Comparison of ENCODE assay signal across 8 cellular contexts in the genomic region with DNA sequence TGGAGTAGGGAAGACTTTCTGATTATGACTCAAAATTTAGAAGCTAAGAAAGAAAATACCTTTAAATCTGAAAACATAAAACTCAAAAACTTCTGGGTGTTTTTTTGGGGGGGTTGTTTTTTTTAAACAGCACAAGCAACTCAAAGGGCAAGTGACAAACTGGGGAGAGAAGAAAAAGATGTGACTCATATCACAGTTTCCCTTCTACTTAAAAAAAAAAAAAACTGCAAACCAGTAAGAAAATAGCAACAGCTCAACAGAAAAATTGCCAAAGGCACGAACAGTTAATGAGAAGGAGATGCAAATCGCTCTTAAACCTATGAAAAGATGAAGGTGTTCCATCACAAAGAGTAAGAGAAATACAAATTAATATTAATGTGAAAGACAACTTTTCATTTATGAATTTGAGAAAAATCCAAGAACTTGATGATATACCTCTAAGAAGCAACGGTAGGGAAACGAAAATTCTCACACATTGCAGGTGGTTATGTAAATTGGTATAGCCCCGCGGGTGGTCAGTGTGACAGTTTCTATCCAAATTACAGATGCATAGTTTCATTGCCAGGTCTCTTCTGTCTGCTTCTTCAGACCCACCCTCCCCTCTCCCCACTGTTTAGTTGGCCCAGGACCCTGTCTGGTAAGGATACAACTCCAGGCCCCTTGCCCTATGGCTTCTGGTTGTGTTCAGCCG. TPM values are rescaled to one million over a fixed set of nuclear protein-coding genes. Genes with fewer than 3 reads are reported as not detected.
DNase-seq lines count a peak whose midpoint lies in the region; ATAC-seq and TF ChIP-seq lines count a peak whose summit lies in the region.

No MANE protein-coding gene starts in this region.

- H3K9me3 ChIP-seq in CD4-positive, alpha-beta memory T cell (ENCODE audit: control insufficient read depth in 1 of 2, low read length in 2 of 2) = no peaks in the 10 kb centered on the region
- H3K9me3 ChIP-seq in esophagus muscularis mucosa = no peaks in the 10 kb centered on the region

- peak overlapping the region; percentile 60 for H3K27ac ChIP-seq in CD4-positive, alpha-beta memory T cell (ENCODE audit: low read depth, low read length)
- no peak overlapping the region for H3K27ac ChIP-seq in esophagus muscularis mucosa (replicated peaks in 1 of 4)

- H3K4me3 ChIP-seq in CD4-positive, alpha-beta memory T cell (ENCODE audit: low read length in 2 of 2) = peak overlapping the region in 1 of 2 donors; percentile 40
- no peak overlapping the region for H3K4me3 ChIP-seq in esophagus muscularis mucosa

- H3K27me3 ChIP-seq in CD4-positive, alpha-beta memory T cell (ENCODE audit: insufficient read depth, low read length) = no peaks in the 10 kb centered on the region
- no peaks in the 10 kb centered on the region for H3K27me3 ChIP-seq in esophagus muscularis mucosa

- H3K4me1 ChIP-seq in CD4-positive, alpha-beta memory T cell (ENCODE audit: insufficient read depth, low read length) = peaks cover 93% of the 10 kb centered on the region
- peaks cover 3 to 20% (median 15%) of the 10 kb centered on the region in 4 donors for H3K4me1 ChIP-seq in esophagus muscularis mucosa

- intact Hi-C loops in CD4-positive, alpha-beta memory T cell (cut with micrococcal nuclease) = loop anchor here (1.0 to 2.0 kb wide), 2 partner anchors 8 to 40 kb away; no protein-coding TSS in a partner anchor
- intact Hi-C loops in activated CD4-positive, alpha-beta memory T cell treated with anti-CD3 and anti-CD28 coated beads for 36 hours (cut with micrococcal nuclease) = loop anchor here (1.0 to 2.0 kb wide), 3 partner anchors 18 to 34 kb away; no protein-coding TSS in a partner anchor
- intact Hi-C loops in esophagus muscularis mucosa (cut with DNase I) = no loop called here

- 73% methylated on average over 7 of the region's 7 CpGs for WGBS in esophagus muscularis mucosa

- POLR2A ChIA-PET in CD4-positive, alpha-beta memory T cell (lab: Charles Lee; ENCODE audit: partially characterized antibody) = interaction anchor here (0.6 to 2.3 kb wide), 20 partner anchors 9 to 627 kb away, joined by 3 to 14 read pairs (median 4); partner anchors contain the start of genes CFAP298, IFNAR1, IL10RB and TMEM50B
- POLR2A ChIA-PET in activated CD4-positive, alpha-beta memory T cell treated with anti-CD3 and anti-CD28 coated beads for 36 hours (lab: Charles Lee) = interaction anchor here (0.6 to 2.2 kb wide), 5 partner anchors 11 to 347 kb away, joined by 3 to 10 read pairs (median 4); partner anchors contain the start of gene IFNAR1

- in situ Hi-C loops in G401 (cut with HindIII; ENCODE audit: low sequenced_read_pairs) = no loop called here
- in situ Hi-C loops in KBM-7 (cut with MboI; ENCODE audit: low pct_unique_long_range_greater_than_20kb, low sequenced_read_pairs) = no loop called here

- no peak for TF ChIP-seq EP300 in esophagus muscularis mucosa (IDR thresholded peaks at IDR 0.05)

- no peak for TF ChIP-seq CTCF in esophagus muscularis mucosa (IDR thresholded peaks at IDR 0.05)

- CTCF ChIA-PET in CD4-positive, alpha-beta memory T cell (lab: Charles Lee; ENCODE audit: partially characterized antibody) = interaction anchor here (0.7 to 4.6 kb wide), 8 partner anchors 21 to 123 kb away, joined by 3 to 25 read pairs (median 3); partner anchors contain the start of gene IL10RB
- CTCF ChIA-PET in activated CD4-positive, alpha-beta memory T cell treated with anti-CD3 and anti-CD28 coated beads for 36 hours (lab: Charles Lee) = interaction anchor here (0.6 to 1.5 kb wide), 5 partner anchors 11 to 123 kb away, joined by 3 to 4 read pairs (median 3); no protein-coding TSS in a partner anchor

- peaks cover 66 to 92% (median 78%) of the 10 kb centered on the region in 4 donors for H3K4me1 Mint-ChIP-seq in CD4-positive, alpha-beta memory T cell
- peaks cover 81% of the 10 kb centered on the region for H3K4me1 Mint-ChIP-seq in activated CD4-positive, alpha-beta memory T cell treated with anti-CD3 and anti-CD28 coated beads for 36 hours (ENCODE audit: low read depth)

- H3K27ac Mint-ChIP-seq in CD4-positive, alpha-beta memory T cell = peak overlapping the region; percentile 65 to 94 (median 88)
- peak overlapping the region; percentile 83 for H3K27ac Mint-ChIP-seq in activated CD4-positive, alpha-beta memory T cell treated with anti-CD3 and anti-CD28 coated beads for 36 hours

- TF ChIP-seq POLR2A in esophagus muscularis mucosa (IDR thresholded peaks at IDR 0.05; ENCODE audit: low read depth) = no peak

- H3K9me3 Mint-ChIP-seq in CD4-positive, alpha-beta memory T cell = no peaks in the 10 kb centered on the region
- no peaks in the 10 kb centered on the region for H3K9me3 Mint-ChIP-seq in activated CD4-positive, alpha-beta memory T cell treated with anti-CD3 and anti-CD28 coated beads for 36 hours

- no peaks in the 10 kb centered on the region for H3K36me3 ChIP-seq in CD4-positive, alpha-beta memory T cell (ENCODE audit: insufficient read depth, low read length)
- peaks cover 0 to 20% (median 4%) of the 10 kb centered on the region in 4 donors for H3K36me3 ChIP-seq in esophagus muscularis mucosa

- no peaks in the 10 kb centered on the region for H3K27me3 Mint-ChIP-seq in CD4-positive, alpha-beta memory T cell
- no peaks in the 10 kb centered on the region for H3K27me3 Mint-ChIP-seq in activated CD4-positive, alpha-beta memory T cell treated with anti-CD3 and anti-CD28 coated beads for 36 hours

- peak; percentile 65 for ATAC-seq in GM19328 (IDR thresholded peaks at IDR 0.05; ENCODE audit: unreplicated experiment)
- ATAC-seq in HG03139 (IDR thresholded peaks at IDR 0.05; ENCODE audit: unreplicated experiment) = peak; percentile 71

- DNase-seq in CD4-positive, alpha-beta memory T cell = peak in 4 of 5 donors; percentile 22 to 43 (median 24)
- DNase-seq in activated CD4-positive, alpha-beta memory T cell treated with anti-CD3 and anti-CD28 coated beads for 36 hours = peak; percentile 43
- DNase-seq in esophagus muscularis mucosa (ENCODE audit: extremely low spot score) (no peak), G401 (ENCODE audit: low spot score) (no peak), KBM-7 (no peak), NCI-H446 (lab: John Stamatoyannopoulos, UW) (no peak)

- H3K36me3 Mint-ChIP-seq in CD4-positive, alpha-beta memory T cell = peaks cover 17 to 34% of the 10 kb centered on the region in 2 donors
- peaks cover 17% of the 10 kb centered on the region for H3K36me3 Mint-ChIP-seq in activated CD4-positive, alpha-beta memory T cell treated with anti-CD3 and anti-CD28 coated beads for 36 hours

- H3K4me3 Mint-ChIP-seq in CD4-positive, alpha-beta memory T cell = peak overlapping the region; percentile 64 to 79 (median 70)
- peak overlapping the region; percentile 40 for H3K4me3 Mint-ChIP-seq in activated CD4-positive, alpha-beta memory T cell treated with anti-CD3 and anti-CD28 coated beads for 36 hours

RNA-seq across cellular contexts. Expression of gene IFNAR2, which starts 9.0 kb away (rescaled TPM):
- 10 to 100 TPM; 76.5 to 77.7 TPM for total RNA-seq in CD4-positive, alpha-beta memory T cell
- 10 to 100 TPM; 78.0 to 81.1 TPM for polyA plus RNA-seq in CD4-positive, alpha-beta memory T cell
- 10 to 100 TPM; 29.9 to 30.1 TPM for total RNA-seq in activated CD4-positive, alpha-beta memory T cell treated with anti-CD3 and anti-CD28 coated beads for 36 hours
- total RNA-seq in esophagus muscularis mucosa = 10 to 100 TPM in 2 of 4 donors, 1 to 10 TPM in 2; 5.3 to 14.6 (median 10.4) TPM
- total RNA-seq in G401 (2014; rRNA removed; shearing (Covaris generic)) = 3.3 and 6.8 TPM in 2 replicates

RNA-seq across cellular contexts. Expression of gene IL10RB, which starts 27.5 kb away (rescaled TPM):
- total RNA-seq in CD4-positive, alpha-beta memory T cell = 10 to 100 TPM; 30.6 to 36.4 TPM
- 10 to 100 TPM; 53.3 to 61.8 TPM for polyA plus RNA-seq in CD4-positive, alpha-beta memory T cell
- total RNA-seq in activated CD4-positive, alpha-beta memory T cell treated with anti-CD3 and anti-CD28 coated beads for 36 hours = 10 to 100 TPM; 31.3 to 32.5 TPM
- 10 to 100 TPM; 16.9 to 31.0 (median 20.6) TPM for total RNA-seq in esophagus muscularis mucosa
- total RNA-seq in G401 (2014; rRNA removed; shearing (Covaris generic)) = 16.6 and 16.7 TPM in 2 replicates

Comparison
In these comparisons a context has a peak if more than half of its experiments do, and no peak if none do; other contexts are left out.
1. DNase-seq: peak in CD4-positive, alpha-beta memory T cell (4 of 5) and activated CD4-positive, alpha-beta memory T cell treated with anti-CD3 and anti-CD28 coated beads for 36 hours (single experiment); none in esophagus muscularis mucosa (single experiment), G401 (single experiment), KBM-7 (single experiment) and NCI-H446 (0 of 2).